11 cellular contexts compared by ENCODE assay signal in the genomic region with DNA sequence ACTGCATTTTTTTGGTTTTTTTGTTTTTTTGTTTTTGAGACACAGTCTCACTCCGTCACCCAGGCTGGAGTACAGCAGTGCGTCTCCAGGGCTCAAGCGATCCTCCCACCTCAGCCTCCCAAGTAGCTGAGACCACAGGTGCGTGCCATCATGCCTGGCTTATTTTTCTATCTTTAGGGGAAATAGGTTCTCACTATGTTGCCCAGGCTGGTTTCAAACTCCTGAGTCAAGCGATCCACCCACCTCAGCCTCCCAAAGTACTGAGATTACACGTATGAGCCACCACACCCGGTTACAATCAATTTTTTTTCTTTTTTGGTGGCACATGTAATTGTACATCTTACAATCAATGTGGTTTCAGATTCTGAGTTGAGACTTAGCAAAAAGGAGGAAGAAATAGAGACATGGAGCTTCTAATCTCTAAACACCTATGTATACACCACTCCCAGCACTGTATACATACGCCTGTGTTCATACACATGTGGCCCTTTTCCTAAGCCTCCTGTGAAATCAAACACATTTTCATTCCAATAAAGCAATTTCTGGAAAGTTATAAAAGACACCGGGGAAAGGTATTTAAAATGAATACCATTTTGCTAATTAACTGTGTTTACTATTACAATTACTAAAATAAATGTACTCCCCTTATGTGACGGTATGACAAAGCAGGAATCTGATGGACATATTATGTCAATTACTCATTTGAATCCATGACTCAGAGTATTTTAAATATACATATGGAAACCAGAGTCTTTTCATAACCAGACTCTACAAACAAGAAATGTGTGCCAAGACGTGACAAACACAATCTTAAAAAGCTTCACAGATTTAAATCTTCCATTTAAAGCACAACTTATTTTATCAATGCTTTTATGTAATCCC. TPM values are rescaled to one million over a fixed set of nuclear protein-coding genes. Genes with fewer than 3 reads are reported as not detected.
DNase-seq lines count a peak whose midpoint lies in the region; ATAC-seq, FAIRE-seq and TF ChIP-seq lines count a peak whose summit lies in the region.
"Had no signal": no experiment of that assay in that cellular context is flagged by ENCODE, and none has a peak within 500 bp of the region (broad histone marks: within the 10 kb centered on the region; RNA-seq: fewer than 3 reads in every experiment).

No MANE protein-coding gene starts in this region.

- H4K20me1 ChIP-seq in keratinocyte (ENCODE audit: control insufficient read depth, extremely low read depth, insufficient read depth, low read length) (peaks cover 13% of the 10 kb centered on the region), HepG2 (ENCODE audit: insufficient read depth, low read length) (no peaks in the 10 kb centered on the region)

- H2AFZ ChIP-seq in keratinocyte (ENCODE audit: control insufficient read depth, low read length) (no peak overlapping the region), HepG2 (ENCODE audit: low read length) (no peak overlapping the region)
- H2AFZ ChIP-seq: parathyroid adenoma had no signal

- FAIRE-seq in keratinocyte (lab: Jason Lieb, UNC) (no peak), HepG2 (lab: Jason Lieb, UNC) (no peak)

- peak in 1 of 2 donors; percentile 80 for ATAC-seq in natural killer cell treated with Interleukin-12 subunit alpha and Interleukin-12 subunit beta and Interleukin-15 and Interleukin-18, amount 100 ng/mL, for 72 hours
- ATAC-seq in natural killer cell (no peak), HepG2 (no peak), HG03342 (IDR thresholded peaks at IDR 0.05; ENCODE audit: unreplicated experiment) (no peak), HG02759 (IDR thresholded peaks at IDR 0.05; ENCODE audit: unreplicated experiment) (no peak)
- peak; percentile 71 to 82 for ATAC-seq in activated naive CD4-positive, alpha-beta T cell treated with anti-CD3 and anti-CD28 coated beads, Interleukin-2, amount 50 U/mL, for 72 hours

- DNase-seq in natural killer cell treated with Interleukin-12 subunit alpha and Interleukin-12 subunit beta and Interleukin-15 and Interleukin-18, amount 100 ng/mL, for 72 hours (ENCODE audit: low spot score), result no peak
- DNase-seq in natural killer cell (no peak), keratinocyte (ENCODE audit: low read depth, low spot score) (no peak), HepG2 (ENCODE audit: low spot score) (no peak), hippocampal formation (lab: John Stamatoyannopoulos, UW) (no peak)
- peak in 1 of 2 donors; percentile 38 for DNase-seq in activated naive CD4-positive, alpha-beta T cell treated with anti-CD3 and anti-CD28 coated beads, Interleukin-2, amount 50 U/mL, for 72 hours (ENCODE audit: low spot score in 2 of 2)
- DNase-seq: NCI-H1092 treated with DMSO at 0.1 percent for 48 hours, SHP77 had no signal

- POLR2A ChIA-PET in HepG2 (lab: Yijun Ruan, JAX), result interaction anchor here (0.6 kb wide), 1 partner anchor 9 kb away, joined by 3 read pairs; no protein-coding TSS in a partner anchor

- H3K27me3 Mint-ChIP-seq in natural killer cell treated with Interleukin-12 subunit alpha and Interleukin-12 subunit beta and Interleukin-15 and Interleukin-18, amount 100 ng/mL, for 72 hours, result no peaks in the 10 kb centered on the region
- H3K27me3 Mint-ChIP-seq in natural killer cell (ENCODE audit: low read depth in 2 of 2), result no peaks in the 10 kb centered on the region

- no peaks in the 10 kb centered on the region for H3K27me3 ChIP-seq in keratinocyte (ENCODE audit: control insufficient read depth, extremely low read depth, insufficient read depth, low read length)
- H3K27me3 ChIP-seq in HepG2 (ENCODE audit: control insufficient read depth in 1 of 2, insufficient read depth in 2 of 2, low read length in 2 of 2), result no peaks in the 10 kb centered on the region

- peaks cover 52 to 59% of the 10 kb centered on the region in 2 donors for H3K4me1 Mint-ChIP-seq in natural killer cell treated with Interleukin-12 subunit alpha and Interleukin-12 subunit beta and Interleukin-15 and Interleukin-18, amount 100 ng/mL, for 72 hours (ENCODE audit: low read depth in 2 of 2)
- peaks cover 39% of the 10 kb centered on the region in 2 donors for H3K4me1 Mint-ChIP-seq in natural killer cell

- no peak for TF ChIP-seq POLR2A in HepG2 (IDR thresholded peaks at IDR 0.05; ENCODE audit: insufficient read depth in 1 of 2, low read depth in 2 of 2, low read length in 2 of 2)

- no peak for TF ChIP-seq RAD21 in HepG2 (CRISPR knock-in tag; IDR thresholded peaks at IDR 0.05)

- H3K4me3 Mint-ChIP-seq in natural killer cell treated with Interleukin-12 subunit alpha and Interleukin-12 subunit beta and Interleukin-15 and Interleukin-18, amount 100 ng/mL, for 72 hours, result peak overlapping the region; percentile 34
- no peak overlapping the region for H3K4me3 Mint-ChIP-seq in natural killer cell

- H3K4me2 ChIP-seq in keratinocyte (ENCODE audit: control insufficient read depth, extremely low read depth, insufficient read depth, low read depth, low read length) (peak overlapping the region; percentile 81), HepG2 (ENCODE audit: low read depth, low read length) (no peak overlapping the region)

- H3K27ac Mint-ChIP-seq in natural killer cell treated with Interleukin-12 subunit alpha and Interleukin-12 subunit beta and Interleukin-15 and Interleukin-18, amount 100 ng/mL, for 72 hours, result peak overlapping the region in 1 of 2 donors; percentile 72
- H3K27ac Mint-ChIP-seq in natural killer cell, result no peak overlapping the region
- peak overlapping the region; percentile 46 to 56 for H3K27ac Mint-ChIP-seq in activated naive CD4-positive, alpha-beta T cell treated with anti-CD3 and anti-CD28 coated beads, Interleukin-2, amount 50 U/mL, for 72 hours

- no peaks in the 10 kb centered on the region for H3K36me3 ChIP-seq in keratinocyte (ENCODE audit: control insufficient read depth in 2 of 2, extremely low read depth in 1 of 2, insufficient read depth in 2 of 2, low read length in 2 of 2)
- H3K36me3 ChIP-seq in HepG2 (replicated peaks in 1 of 2; ENCODE audit: control insufficient read depth in 1 of 2, insufficient read depth in 2 of 2, low read length in 2 of 2), result no peaks in the 10 kb centered on the region

- no peaks in the 10 kb centered on the region for H3K9me3 Mint-ChIP-seq in natural killer cell treated with Interleukin-12 subunit alpha and Interleukin-12 subunit beta and Interleukin-15 and Interleukin-18, amount 100 ng/mL, for 72 hours
- H3K9me3 Mint-ChIP-seq in natural killer cell, result no peaks in the 10 kb centered on the region
- peaks cover 9% of the 10 kb centered on the region in 2 donors for H3K9me3 Mint-ChIP-seq in activated naive CD4-positive, alpha-beta T cell treated with anti-CD3 and anti-CD28 coated beads, Interleukin-2, amount 50 U/mL, for 72 hours

- peaks cover 6% of the 10 kb centered on the region for H3K36me3 Mint-ChIP-seq in natural killer cell treated with Interleukin-12 subunit alpha and Interleukin-12 subunit beta and Interleukin-15 and Interleukin-18, amount 100 ng/mL, for 72 hours
- no peaks in the 10 kb centered on the region for H3K36me3 Mint-ChIP-seq in natural killer cell
- H3K36me3 Mint-ChIP-seq in activated naive CD4-positive, alpha-beta T cell treated with anti-CD3 and anti-CD28 coated beads, Interleukin-2, amount 50 U/mL, for 72 hours, result peaks cover 8 to 33% of the 10 kb centered on the region in 2 donors

- H3K79me2 ChIP-seq in keratinocyte (ENCODE audit: control insufficient read depth, insufficient read depth, low read length) (peaks cover 92% of the 10 kb centered on the region), HepG2 (ENCODE audit: insufficient read depth, low read length) (peaks cover 68% of the 10 kb centered on the region)

- H3K9me3 ChIP-seq in keratinocyte (ENCODE audit: control insufficient read depth, low read depth, low read length) (no peaks in the 10 kb centered on the region), HepG2 (ENCODE audit: low read length) (no peaks in the 10 kb centered on the region)

- H3K4me1 ChIP-seq in keratinocyte (ENCODE audit: control insufficient read depth, extremely low read depth, insufficient read depth, low read length) (peaks cover 68% of the 10 kb centered on the region), HepG2 (ENCODE audit: insufficient read depth, low read length) (peaks cover 69% of the 10 kb centered on the region)

- CTCF ChIA-PET in HepG2 (lab: Yijun Ruan, JAX; ENCODE audit: low intra/inter-chr PET ratio, low total read pairs), result no interaction called here

- dilution Hi-C loops in keratinocyte (cut with MboI; ENCODE audit: extremely low pct_ligation_motif_present, low sequenced_read_pairs), result no loop called here

- H3K4me3 ChIP-seq in keratinocyte (ENCODE audit: control insufficient read depth in 2 of 3, extremely low read depth in 1 of 3, insufficient read depth in 2 of 3, low read depth in 1 of 3, low read length in 3 of 3) (peak overlapping the region in 2 of 3 experiments; percentile 44 to 52), HepG2 (replicated peaks in 1 of 3; ENCODE audit: insufficient read depth in 1 of 3, low read depth in 2 of 3, low read length in 3 of 3) (no peak overlapping the region)

- H3K9me1 ChIP-seq in keratinocyte (ENCODE audit: control insufficient read depth, extremely low read depth, insufficient read depth, low read length), result peaks cover 7% of the 10 kb centered on the region

- in situ Hi-C loops in HepG2 (cut with HindIII; ENCODE audit: extremely low pct_ligation_motif_present, low pct_unique_long_range_greater_than_20kb), result no loop called here

- BruUV-seq in HepG2 (replicated peaks; lab: Mats Ljungman, UMichigan), result no TSS peak

- 95% methylated on average over 11 of the region's 11 CpGs for WGBS in HepG2 (ENCODE audit: low lambda C conversion rate)

- H3K9ac ChIP-seq in keratinocyte (ENCODE audit: control insufficient read depth, extremely low read depth, insufficient read depth, low read length), result peak overlapping the region; percentile 66
- no peak overlapping the region for H3K9ac ChIP-seq in HepG2 (ENCODE audit: insufficient read depth, low read depth, low read length)
- H3K9ac ChIP-seq: parathyroid adenoma had no signal

- intact Hi-C loops in natural killer cell (cut with micrococcal nuclease) (no loop called here), HepG2 (cut with micrococcal nuclease; ENCODE audit: unreplicated experiment) (no loop called here)

- no peak for TF ChIP-seq EP300 in HepG2 (IDR thresholded peaks at IDR 0.05; ENCODE audit: low read depth in 2 of 2, low read length in 2 of 2)
- no peak for TF ChIP-seq EP300 in HepG2 (CRISPR knock-in tag; IDR thresholded peaks at IDR 0.05; ENCODE audit: borderline replicate concordance)

- TF ChIP-seq CTCF in natural killer cell (IDR thresholded peaks at IDR 0.05), result no peak
- TF ChIP-seq CTCF in keratinocyte (optimal IDR thresholded peaks at IDR 0.05 in 1 of 3, IDR thresholded peaks at IDR 0.05 in 1 of 3, conservative IDR thresholded peaks at IDR 0.05 in 1 of 3; ENCODE audit: extremely low read depth in 1 of 3, insufficient read depth in 2 of 3, low read length in 3 of 3), result no peak
- no peak for TF ChIP-seq CTCF in HepG2 (CRISPR knock-in tag; IDR thresholded peaks at IDR 0.05)

- H3K27ac ChIP-seq in keratinocyte (ENCODE audit: control insufficient read depth, insufficient read depth, low read length), result peak overlapping the region; percentile 93
- no peak overlapping the region for H3K27ac ChIP-seq in HepG2 (ENCODE audit: extremely low read length, insufficient read depth, low read length)
- H3K27ac ChIP-seq: parathyroid adenoma had no signal

RNA-seq across cellular contexts. Expression of gene SMURF1, which starts 40.9 kb away (rescaled TPM):
- total RNA-seq in natural killer cell treated with Interleukin-12 subunit alpha and Interleukin-12 subunit beta and Interleukin-15 and Interleukin-18, amount 100 ng/mL, for 72 hours, result 10 to 100 TPM; 19.9 to 27.1 TPM
- total RNA-seq in natural killer cell (10 to 100 TPM; 33.3 to 34.7 (median 34.2) TPM), HepG2 (2016; rRNA removed; fragmentation: Illumina TruSeq; extraction: Trizol) (11.1 and 12.0 TPM in 2 replicates)
- 10 to 100 TPM; 13.5 to 19.6 TPM for total RNA-seq in activated naive CD4-positive, alpha-beta T cell treated with anti-CD3 and anti-CD28 coated beads, Interleukin-2, amount 50 U/mL, for 72 hours
- polyA plus RNA-seq in keratinocyte (20.7 to 32.3 TPM (median 22.2 TPM) in 3 replicates), HepG2 (2011; rRNA removed) (8.3 and 8.7 TPM in 2 replicates)
- 47.9 TPM for polyA plus RNA-seq in keratinocyte (2011; ENCODE audit: low read depth)
- polyA plus RNA-seq in keratinocyte (2011; cell fraction: cytosol; rRNA removed), result 20.3 and 25.4 TPM in 2 replicates
- 50.8 and 56.0 TPM in 2 replicates for polyA plus RNA-seq in keratinocyte (2011; cell fraction: nucleus; rRNA removed)
- polyA plus RNA-seq in keratinocyte (2012; ENCODE audit: low replicate concordance), result 26.2 and 27.9 TPM in 2 replicates
- 20.0 to 37.9 TPM (median 28.4 TPM) in 3 replicates for polyA minus RNA-seq in keratinocyte
- polyA minus RNA-seq in keratinocyte (2011; cell fraction: cytosol; rRNA and poly(A)+ RNA removed), result 15.5 TPM
- polyA minus RNA-seq in keratinocyte (2011; cell fraction: nucleus; rRNA and poly(A)+ RNA removed), result 26.2 and 54.6 TPM in 2 replicates
- 2.3 and 2.9 TPM in 2 replicates for total RNA-seq in HepG2 (2016; cell fraction: cytosol; rRNA removed; fragmentation: Illumina TruSeq; extraction: Trizol; ENCODE audit: low read depth)
- 8.8 and 11.5 TPM in 2 replicates for total RNA-seq in HepG2 (2016; cell fraction: insoluble cytoplasmic fraction; rRNA removed; fragmentation: Illumina TruSeq; extraction: Trizol)
- 6.2 and 6.6 TPM in 2 replicates for total RNA-seq in HepG2 (2016; cell fraction: membrane; rRNA removed; fragmentation: Illumina TruSeq; extraction: Trizol)
- 8.5 and 10.7 TPM in 2 replicates for total RNA-seq in HepG2 (2016; cell fraction: nucleus; rRNA removed; fragmentation: Illumina TruSeq; extraction: Trizol)
- polyA plus RNA-seq in HepG2 (2011; cell fraction: cytosol; rRNA removed), result 4.6 and 5.6 TPM in 2 replicates
- 13.6 and 15.4 TPM in 2 replicates for polyA plus RNA-seq in HepG2 (2011; cell fraction: nucleus; rRNA removed)
- polyA plus RNA-seq in HepG2 (2012), result 10.1 and 10.6 TPM in 2 replicates
- polyA plus RNA-seq in HepG2 (2016; cell fraction: cytosol; fragmentation: Illumina TruSeq; extraction: Trizol; ENCODE audit: low read depth), result 0.75 and 0.81 TPM in 2 replicates
- 7.6 and 8.8 TPM in 2 replicates for polyA plus RNA-seq in HepG2 (2016; cell fraction: insoluble cytoplasmic fraction; fragmentation: Illumina TruSeq; extraction: Trizol; ENCODE audit: low read depth)
- 1.8 and 2.7 TPM in 2 replicates for polyA plus RNA-seq in HepG2 (2016; cell fraction: membrane; fragmentation: Illumina TruSeq; extraction: Trizol; ENCODE audit: low read depth)
- polyA plus RNA-seq in HepG2 (2016; cell fraction: nucleus; fragmentation: Illumina TruSeq; extraction: Trizol; ENCODE audit: insufficient read depth, low read depth), result 15.0 and 17.6 TPM in 2 replicates
- 9.8 and 14.1 TPM in 2 replicates for polyA minus RNA-seq in HepG2 (2011; rRNA and poly(A)+ RNA removed; ENCODE audit: low replicate concordance)
- 5.8 and 6.4 TPM in 2 replicates for polyA minus RNA-seq in HepG2 (2011; cell fraction: cytosol; rRNA and poly(A)+ RNA removed)
- polyA minus RNA-seq in HepG2 (2011; cell fraction: nucleus; rRNA and poly(A)+ RNA removed), result 13.4 and 14.2 TPM in 2 replicates

Comparison
In these comparisons a context has a peak if more than half of its experiments do, and no peak if none do; other contexts are left out.
1. ATAC-seq: peak in activated naive CD4-positive, alpha-beta T cell treated with anti-CD3 and anti-CD28 coated beads, Interleukin-2, amount 50 U/mL, for 72 hours (2 of 2); none in natural killer cell (0 of 3), HepG2 (single experiment), HG03342 (single experiment) and HG02759 (single experiment).
2. H3K27ac Mint-ChIP-seq: peak in activated naive CD4-positive, alpha-beta T cell treated with anti-CD3 and anti-CD28 coated beads, Interleukin-2, amount 50 U/mL, for 72 hours (2 of 2); none in natural killer cell (0 of 2).
3. H3K4me3 ChIP-seq: peak in keratinocyte (2 of 3); none in HepG2 (0 of 3).